In genomic region chr4:10480616-10481015, GRCh38 we compare ENCODE assay signal across 1 cellular context.
TF ChIP-seq lines count a peak whose summit lies in the region.

No MANE protein-coding gene starts in this region.

TF ChIP-seq in K562, 482 proteins besides CTCF, POLR2A, EP300 and RAD21:
- TF ChIP-seq ZBTB7A (IDR thresholded peaks at IDR 0.05; ENCODE audit: borderline replicate concordance, control insufficient read depth, low read depth, low read length) (no peak), ZNF24 (IDR thresholded peaks at IDR 0.05) (no peak), BDP1 (IDR thresholded peaks at IDR 0.05; ENCODE audit: insufficient read depth, insufficient read length) (no peak), ZFPM2 (CRISPR knock-in tag; IDR thresholded peaks at IDR 0.05) (no peak), ZNF586 (CRISPR knock-in tag; conservative IDR thresholded peaks at IDR 0.05) (no peak), ZNF766 (CRISPR knock-in tag; conservative IDR thresholded peaks at IDR 0.05) (no peak), RBM14 (IDR thresholded peaks at IDR 0.05; ENCODE audit: borderline replicate concordance, insufficient read depth, low read depth, low read length) (no peak), GTF2A2 (tag; IDR thresholded peaks at IDR 0.05) (no peak), ZNF592 (IDR thresholded peaks at IDR 0.05) (no peak), CEBPZ (IDR thresholded peaks at IDR 0.05; ENCODE audit: borderline replicate concordance, low read depth, low read length) (no peak)
